Comparison of ENCODE assay signal across 12 cellular contexts in the genomic region with DNA sequence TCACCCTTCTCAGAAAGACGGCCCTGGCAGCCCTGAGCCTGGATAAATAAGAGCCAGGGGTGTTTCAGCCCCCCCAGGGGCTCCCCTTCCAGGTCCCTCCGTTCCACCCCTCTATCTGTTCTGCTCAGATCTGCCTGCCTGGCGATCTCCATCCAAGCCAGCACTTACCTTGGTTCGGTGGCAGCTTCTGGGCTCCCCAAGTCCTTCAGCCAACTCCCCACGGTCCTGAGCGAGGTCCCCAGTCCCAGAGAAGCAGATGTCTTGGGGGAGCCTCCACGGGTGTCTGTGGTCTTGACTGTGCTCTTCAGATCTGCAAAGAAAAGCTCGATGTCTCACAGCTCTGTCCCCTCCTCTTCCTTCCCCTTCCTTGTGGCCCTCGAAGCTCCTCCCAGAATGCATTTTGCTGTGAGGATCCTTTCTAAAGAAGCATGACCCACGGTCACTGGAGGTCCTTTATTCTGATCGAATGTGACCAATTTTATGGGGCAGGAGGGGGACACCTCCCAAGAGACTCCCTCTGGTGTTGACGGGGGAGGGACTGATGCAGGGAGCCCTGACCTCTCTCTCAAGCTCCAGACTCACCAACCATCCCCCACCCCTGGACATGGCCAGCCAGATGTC. TPM values are rescaled to one million over a fixed set of nuclear protein-coding genes. Genes with fewer than 3 reads are reported as not detected.
DNase-seq lines count a peak whose midpoint lies in the region; ATAC-seq and TF ChIP-seq lines count a peak whose summit lies in the region.
"Had no signal": no experiment of that assay in that cellular context is flagged by ENCODE, and none has a peak within 500 bp of the region (broad histone marks: within the 10 kb centered on the region; RNA-seq: fewer than 3 reads in every experiment).

A gene with protein sequence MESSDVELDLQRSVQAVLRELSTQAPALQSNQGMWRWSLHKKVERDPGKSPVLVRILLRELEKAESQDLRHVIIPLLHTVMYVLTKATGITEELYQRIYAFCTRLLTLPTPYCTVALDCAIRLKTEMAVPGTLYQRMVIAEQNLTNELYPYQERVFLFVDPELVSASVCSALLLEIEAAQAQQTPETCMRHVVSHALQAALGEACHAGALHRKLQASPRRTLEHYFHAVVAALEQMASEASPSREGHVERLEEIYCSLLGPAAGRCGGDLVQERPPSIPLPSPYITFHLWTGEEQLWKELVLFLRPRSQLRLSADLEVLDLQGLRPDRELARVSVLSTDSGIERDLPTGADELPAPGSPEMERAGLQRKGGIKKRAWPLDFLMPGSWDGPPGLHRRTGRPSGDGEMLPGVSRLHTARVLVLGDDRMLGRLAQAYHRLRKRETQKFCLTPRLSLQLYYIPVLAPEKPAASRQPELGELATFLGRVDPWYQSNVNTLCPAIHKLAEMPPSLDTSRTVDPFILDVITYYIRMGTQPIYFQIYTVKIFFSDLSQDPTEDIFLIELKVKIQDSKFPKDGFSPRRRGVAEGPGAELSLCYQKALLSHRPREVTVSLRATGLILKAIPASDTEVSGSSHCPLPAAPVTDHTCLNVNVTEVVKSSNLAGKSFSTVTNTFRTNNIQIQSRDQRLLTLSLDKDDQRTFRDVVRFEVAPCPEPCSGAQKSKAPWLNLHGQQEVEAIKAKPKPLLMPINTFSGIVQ (minus strand): TSS at position 314 of the 621 bp plus-strand sequence. CDS start 17,880 bp downstream, outside the sequence.

- intact Hi-C loops in activated CD4-positive, alpha-beta T cell treated with anti-CD3 and anti-CD28 coated beads, Interleukin-2, amount 10 ng/mL, durations not matched to agents 24 days and 14 days (cut with micrococcal nuclease): loop anchor here (1.0 kb wide), 1 partner anchor 8 kb away; no protein-coding TSS in a partner anchor

- H3K27ac Mint-ChIP-seq in activated CD4-positive, alpha-beta T cell treated with anti-CD3 and anti-CD28 coated beads, Interleukin-2, amount 10 ng/mL, durations not matched to agents 24 days and 14 days: peak within 1 kb of the TSS; percentile 92
- H3K27ac Mint-ChIP-seq in IgD-negative memory B cell: peak within 1 kb of the TSS in 2 of 3 donors; percentile 54 to 91

- in situ Hi-C loops in ACHN (cut with HindIII; ENCODE audit: low pct_ligation_motif_present, low pct_unique_long_range_greater_than_20kb, low sequenced_read_pairs): no loop called here

- peak within 1 kb of the TSS; percentile 95 for H3K4me3 Mint-ChIP-seq in activated CD4-positive, alpha-beta T cell treated with anti-CD3 and anti-CD28 coated beads, Interleukin-2, amount 10 ng/mL, durations not matched to agents 24 days and 14 days
- H3K4me3 Mint-ChIP-seq in IgD-negative memory B cell: peak within 1 kb of the TSS; percentile 62 to 97 (median 90)

- no peak for ATAC-seq in GM18858 (IDR thresholded peaks at IDR 0.05; ENCODE audit: unreplicated experiment)

- peak; percentile 73 for DNase-seq in activated CD4-positive, alpha-beta T cell treated with anti-CD3 and anti-CD28 coated beads, Interleukin-2, amount 10 ng/mL, durations not matched to agents 24 days and 14 days
- DNase-seq in activated CD4-positive, alpha-beta T cell treated with anti-CD3 and anti-CD28 coated beads for 1 hour: no peak
- no peak for DNase-seq in coronary artery (ENCODE audit: low spot score)
- no peak for DNase-seq in ACHN
- DNase-seq in kidney glomerular epithelial cell (lab: John Stamatoyannopoulos, UW): no peak
- DNase-seq: hypothalamus, NCI-H2107 had no signal

- H3K27me3 Mint-ChIP-seq in activated CD4-positive, alpha-beta T cell treated with anti-CD3 and anti-CD28 coated beads, Interleukin-2, amount 10 ng/mL, durations not matched to agents 24 days and 14 days: no peaks in the 10 kb centered on the region
- no peaks in the 10 kb centered on the region for H3K27me3 Mint-ChIP-seq in IgD-negative memory B cell

- H3K4me3 ChIP-seq in coronary artery (peak within 1 kb of the TSS; percentile 25), skin epidermis (peak within 1 kb of the TSS in 4 of 7 experiments; percentile 5 to 16 (median 10))
- H3K4me3 ChIP-seq: cardiac muscle cell had no signal

- no peak within 1 kb of the TSS for H3K27ac ChIP-seq in coronary artery
- peak within 1 kb of the TSS in 6 of 21 experiments; percentile 2 to 73 (median 36) for H3K27ac ChIP-seq in skin epidermis
- H3K27ac ChIP-seq: cardiac muscle cell had no signal

- H3K9me3 Mint-ChIP-seq in activated CD4-positive, alpha-beta T cell treated with anti-CD3 and anti-CD28 coated beads, Interleukin-2, amount 10 ng/mL, durations not matched to agents 24 days and 14 days: no peaks in the 10 kb centered on the region
- peaks cover 0 to 1% (median 0%) of the 10 kb centered on the region in 3 donors for H3K9me3 Mint-ChIP-seq in IgD-negative memory B cell

- H3K4me1 Mint-ChIP-seq in activated CD4-positive, alpha-beta T cell treated with anti-CD3 and anti-CD28 coated beads, Interleukin-2, amount 10 ng/mL, durations not matched to agents 24 days and 14 days: peaks cover 46% of the 10 kb centered on the region
- peaks cover 20 to 26% (median 21%) of the 10 kb centered on the region in 3 donors for H3K4me1 Mint-ChIP-seq in IgD-negative memory B cell

- H3K36me3 Mint-ChIP-seq in activated CD4-positive, alpha-beta T cell treated with anti-CD3 and anti-CD28 coated beads, Interleukin-2, amount 10 ng/mL, durations not matched to agents 24 days and 14 days (ENCODE audit: low read depth): peaks cover 12% of the 10 kb centered on the region
- no peaks in the 10 kb centered on the region for H3K36me3 Mint-ChIP-seq in IgD-negative memory B cell

- TF ChIP-seq CTCF in coronary artery (IDR thresholded peaks at IDR 0.05): no peak

RNA-seq across cellular contexts. Expression of the gene that starts here (rescaled TPM):
- 3.7 and 4.5 TPM in 2 replicates for total RNA-seq in activated CD4-positive, alpha-beta T cell treated with anti-CD3 and anti-CD28 coated beads, Interleukin-2, amount 10 ng/mL, durations not matched to agents 24 days and 14 days
- polyA plus RNA-seq in IgD-negative memory B cell: 7.7 TPM
- total RNA-seq: cardiac muscle cell, pulmonary artery endothelial cell had no signal
